17 cellular contexts compared by ENCODE assay signal in the genomic region with DNA sequence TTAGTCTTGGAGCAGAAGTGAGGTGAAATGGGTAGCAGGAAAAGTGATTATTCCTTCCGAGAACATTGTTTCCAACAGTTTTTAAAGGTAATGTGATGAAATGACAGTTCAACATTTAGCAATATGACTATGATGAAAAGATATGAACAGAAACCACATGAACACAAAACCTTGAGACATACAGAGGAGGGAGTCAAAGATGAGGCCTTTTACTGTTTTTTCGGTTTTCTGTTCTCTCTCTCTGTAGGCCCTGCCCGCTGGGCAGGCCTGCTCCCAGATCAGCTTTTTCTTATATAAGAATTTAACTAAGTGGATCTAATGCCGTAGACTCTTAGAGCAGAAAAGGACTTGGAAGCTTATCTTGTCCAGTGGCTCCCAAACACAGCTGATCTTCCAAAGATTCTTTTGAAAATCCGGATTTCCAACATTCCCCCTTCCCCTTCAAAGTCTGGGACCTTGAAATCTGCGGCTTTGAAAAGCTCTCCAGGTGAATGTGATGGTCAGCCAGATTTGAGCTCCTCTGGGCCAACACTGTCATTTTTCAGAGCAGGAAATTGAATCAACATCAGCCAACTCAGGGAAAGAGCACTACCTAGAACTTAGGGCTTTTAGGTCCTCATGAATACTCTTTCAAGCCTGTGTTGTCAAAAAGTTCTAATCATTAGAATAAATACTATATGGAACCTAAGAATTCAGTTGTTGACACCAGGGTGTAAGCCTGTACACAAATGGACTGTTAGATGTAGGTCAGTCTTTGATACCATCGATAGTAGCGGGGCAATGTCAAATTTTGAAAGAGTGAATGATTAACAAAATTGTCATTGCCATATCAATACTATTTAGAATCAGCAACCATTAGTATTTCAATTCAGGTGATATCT. TPM values are rescaled to one million over a fixed set of nuclear protein-coding genes. Genes with fewer than 3 reads are reported as not detected.
DNase-seq lines count a peak whose midpoint lies in the region; ATAC-seq and TF ChIP-seq lines count a peak whose summit lies in the region.
"Had no signal": no experiment of that assay in that cellular context is flagged by ENCODE, and none has a peak within 500 bp of the region (broad histone marks: within the 10 kb centered on the region; RNA-seq: fewer than 3 reads in every experiment).

No MANE protein-coding gene starts in this region.

- peaks cover 74% of the 10 kb centered on the region for H3K4me1 Mint-ChIP-seq in activated T-cell treated with anti-CD3 and anti-CD28 coated beads, Interleukin-2, amount 50 U/mL, for 72 hours (ENCODE audit: low read depth)

- H3K4me3 ChIP-seq in NB4 (ENCODE audit: low read depth, low read length): no peak overlapping the region
- no peak overlapping the region for H3K4me3 ChIP-seq in adipocyte (ENCODE audit: low read length)
- H3K4me3 ChIP-seq in upper lobe of left lung: no peak overlapping the region
- H3K4me3 ChIP-seq: dorsolateral prefrontal cortex had no signal

- peaks cover 16% of the 10 kb centered on the region for H3K27me3 ChIP-seq in adipocyte (replicated peaks; ENCODE audit: control insufficient read depth, insufficient read depth, low read length)
- H3K27me3 ChIP-seq in upper lobe of left lung: no peaks in the 10 kb centered on the region

- H3K9ac ChIP-seq in adipocyte (ENCODE audit: low read length): no peak overlapping the region

- H3K36me3 ChIP-seq in adipocyte (ENCODE audit: control insufficient read depth, insufficient read depth, low read length, severe bottlenecking) (no peaks in the 10 kb centered on the region), upper lobe of left lung (no peaks in the 10 kb centered on the region)

- TF ChIP-seq POLR2A in NB4 (IDR thresholded peaks at IDR 0.05; ENCODE audit: extremely low read depth, insufficient read length): no peak
- no peak for TF ChIP-seq POLR2A in upper lobe of left lung (IDR thresholded peaks at IDR 0.05)

- peaks cover 11 to 12% of the 10 kb centered on the region in 2 donors for H3K36me3 Mint-ChIP-seq in activated T-cell treated with anti-CD3 and anti-CD28 coated beads, Interleukin-2, amount 50 U/mL, for 72 hours (ENCODE audit: insufficient read depth in 2 of 2)
- H3K36me3 Mint-ChIP-seq: CD8-positive, alpha-beta T cell had no signal

- H3K27ac ChIP-seq in upper lobe of left lung: no peak overlapping the region
- H3K27ac ChIP-seq: dorsolateral prefrontal cortex had no signal

- H3K27me3 Mint-ChIP-seq in activated T-cell treated with anti-CD3 and anti-CD28 coated beads, Interleukin-2, amount 50 U/mL, for 72 hours (ENCODE audit: low read depth): peaks cover 4% of the 10 kb centered on the region
- H3K27me3 Mint-ChIP-seq: naive thymus-derived CD4-positive, alpha-beta T cell had no signal

- peak overlapping the region; percentile 29 to 48 for H3K4me3 Mint-ChIP-seq in activated T-cell treated with anti-CD3 and anti-CD28 coated beads, Interleukin-2, amount 50 U/mL, for 72 hours
- H3K4me3 Mint-ChIP-seq: CD8-positive, alpha-beta T cell had no signal

- no peak for TF ChIP-seq EP300 in upper lobe of left lung (IDR thresholded peaks at IDR 0.05)

- peaks cover 5 to 9% of the 10 kb centered on the region in 2 donors for H3K9me3 Mint-ChIP-seq in activated T-cell treated with anti-CD3 and anti-CD28 coated beads, Interleukin-2, amount 50 U/mL, for 72 hours
- H3K9me3 Mint-ChIP-seq: CD8-positive, alpha-beta T cell had no signal

- no peak for DNase-seq in activated T-cell treated with anti-CD3 and anti-CD28 coated beads, Interleukin-2, amount 50 U/mL, for 72 hours
- DNase-seq in activated T-cell treated with anti-CD3 and anti-CD28 coated beads, Interleukin-2, amount 50 U/mL, for 1 hour: no peak
- peak; percentile 69 for DNase-seq in NB4 (ENCODE audit: low read depth)
- peak; percentile 33 for DNase-seq in adipocyte (ENCODE audit: low read depth)
- DNase-seq in stimulated activated naive CD8-positive, alpha-beta T cell treated with anti-CD3 and anti-CD28 coated beads, Interleukin-15, Interleukin-2, amounts not matched to agents 100 U/mL and 50 U/mL, for 24 hours: no peak
- DNase-seq in upper lobe of left lung: no peak
- no peak for DNase-seq in HuH-7.5 (ENCODE audit: low spot score)
- DNase-seq: activated naive CD4-positive, alpha-beta T cell; CD8-positive, alpha-beta T cell; dorsolateral prefrontal cortex; erythroblast; naive thymus-derived CD4-positive, alpha-beta T cell; NCI-H187 treated with DMSO at 0.1 percent for 48 hours; NCI-H446 treated with DMSO at 0.1 percent for 48 hours; posterior cingulate gyrus; stimulated activated naive CD4-positive, alpha-beta T cell treated with Interleukin-2 at 50 U/mL for 16 hours had no signal

- ATAC-seq in activated T-cell treated with anti-CD3 and anti-CD28 coated beads, Interleukin-2, amount 50 U/mL, for 72 hours (replicated peaks in 1 of 2): peak; percentile 76 to 78
- ATAC-seq in stimulated activated naive CD8-positive, alpha-beta T cell treated with anti-CD3 and anti-CD28 coated beads, Interleukin-15, Interleukin-2, amounts not matched to agents 100 U/mL and 50 U/mL, for 24 hours: peak; percentile 53
- ATAC-seq in upper lobe of left lung (ENCODE audit: low FRiP score in 2 of 2) (no peak), GM21423 (IDR thresholded peaks at IDR 0.05; ENCODE audit: unreplicated experiment) (no peak)
- ATAC-seq: CD8-positive, alpha-beta T cell; naive thymus-derived CD4-positive, alpha-beta T cell had no signal

- TF ChIP-seq CTCF in NB4 (IDR thresholded peaks at IDR 0.05; ENCODE audit: low read depth, low read length) (no peak), upper lobe of left lung (IDR thresholded peaks at IDR 0.05) (no peak)

- H3K27ac Mint-ChIP-seq in activated T-cell treated with anti-CD3 and anti-CD28 coated beads, Interleukin-2, amount 50 U/mL, for 72 hours: peak overlapping the region; percentile 94
- H3K27ac Mint-ChIP-seq: CD8-positive, alpha-beta T cell had no signal

- H3K9me3 ChIP-seq in adipocyte (ENCODE audit: control insufficient read depth, low read length): peaks cover 2% of the 10 kb centered on the region
- no peaks in the 10 kb centered on the region for H3K9me3 ChIP-seq in upper lobe of left lung

- H3K4me1 ChIP-seq in adipocyte (ENCODE audit: control insufficient read depth, insufficient read depth, low read length): peaks cover 8% of the 10 kb centered on the region
- H3K4me1 ChIP-seq in upper lobe of left lung: no peaks in the 10 kb centered on the region

- 80 to 84% methylated on average over 8 of the region's 8 CpGs for WGBS in upper lobe of left lung, 2 donors

RNA-seq across cellular contexts. Expression of a gene that starts 29.1 kb away (rescaled TPM):
- total RNA-seq in activated T-cell treated with anti-CD3 and anti-CD28 coated beads, Interleukin-2, amount 50 U/mL, for 72 hours: 10 to 100 TPM; 59.2 to 66.6 TPM
- total RNA-seq in upper lobe of left lung: 10 to 100 TPM in 4 of 6 donors, 1 to 10 TPM in 2; 6.3 to 29.8 (median 17.9) TPM

Comparison
In these comparisons a context has a peak if more than half of its experiments do, and no peak if none do; other contexts are left out.
1. ATAC-seq: peak in activated T-cell treated with anti-CD3 and anti-CD28 coated beads, Interleukin-2, amount 50 U/mL, for 72 hours (2 of 2) and stimulated activated naive CD8-positive, alpha-beta T cell treated with anti-CD3 and anti-CD28 coated beads, Interleukin-15, Interleukin-2, amounts not matched to agents 100 U/mL and 50 U/mL, for 24 hours (single experiment); none in upper lobe of left lung (0 of 2) and GM21423 (single experiment).
2. DNase-seq: peak in NB4 (single experiment) and adipocyte (single experiment); none in activated T-cell treated with anti-CD3 and anti-CD28 coated beads, Interleukin-2, amount 50 U/mL, for 72 hours (0 of 2), activated T-cell treated with anti-CD3 and anti-CD28 coated beads, Interleukin-2, amount 50 U/mL, for 1 hour (single experiment), stimulated activated naive CD8-positive, alpha-beta T cell treated with anti-CD3 and anti-CD28 coated beads, Interleukin-15, Interleukin-2, amounts not matched to agents 100 U/mL and 50 U/mL, for 24 hours (single experiment), upper lobe of left lung (0 of 2) and HuH-7.5 (single experiment).